Comparison of ENCODE assay signal across 8 cellular contexts in the genomic region with DNA sequence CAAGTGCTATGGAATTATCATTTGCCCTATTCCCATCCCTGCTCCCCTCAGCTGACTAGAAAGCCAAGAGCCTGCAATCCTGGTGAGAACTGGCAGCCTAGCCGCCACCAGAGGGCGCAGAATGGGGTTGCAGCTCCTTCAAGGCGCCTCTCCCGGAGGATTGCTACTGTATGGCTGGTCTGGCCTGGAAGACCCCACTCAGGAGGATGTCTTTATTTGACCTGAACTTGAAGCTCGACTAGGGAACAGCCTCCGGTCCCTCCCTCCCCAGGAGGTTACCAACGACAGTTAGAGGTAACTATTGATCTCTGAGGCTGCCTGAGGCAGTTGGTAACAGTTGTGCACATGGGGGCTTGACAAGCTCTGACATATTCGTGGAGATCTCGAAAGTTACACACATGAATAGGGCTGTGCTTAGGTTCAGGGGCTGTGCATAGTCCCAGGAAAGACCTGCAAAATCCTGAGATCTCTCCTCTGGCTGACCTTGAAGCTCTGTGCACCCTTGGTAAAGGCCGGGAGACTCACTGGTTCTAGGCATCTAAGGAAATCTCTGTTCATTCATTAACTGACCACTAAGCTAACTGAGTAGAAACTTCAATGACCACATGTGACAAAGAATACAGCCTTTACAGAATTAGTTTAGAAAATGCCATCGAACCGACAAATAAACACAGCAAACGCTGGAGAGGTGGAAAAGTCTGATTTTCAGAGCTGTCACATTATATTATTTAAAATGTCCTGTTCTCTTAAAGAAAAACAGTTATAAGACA.
DNase-seq lines count a peak whose midpoint lies in the region; ATAC-seq and TF ChIP-seq lines count a peak whose summit lies in the region.

No MANE protein-coding gene starts in this region.

- DNase-seq in AG09309 (ENCODE audit: low read depth) (peak; percentile 31), NCI-H2107 (lab: John Stamatoyannopoulos, UW) (peak; percentile 21), ecto neural progenitor cell (ENCODE audit: low spot score) (peak; percentile 83), lung microvascular endothelial cell (ENCODE audit: low read depth in 2 of 2) (peak; percentile 77 to 79)
- peak; percentile 56 for DNase-seq in activated CD4-positive, alpha-beta T cell treated with anti-CD3 and anti-CD28 coated beads, Interleukin-2, amount 50 U/mL, for 1 hour
- DNase-seq in stimulated activated CD8-positive, alpha-beta memory T cell treated with anti-CD3 and anti-CD28 coated beads, Interleukin-15, amount 100 ng/mL, for 24 hours (ENCODE audit: low read depth): peak; percentile 41

- TF ChIP-seq CTCF in AG09309 (IDR thresholded peaks at IDR 0.05; ENCODE audit: control insufficient read depth, insufficient read depth, low read depth, low read length, missing control alignments): peak; percentile 98

- ATAC-seq in GM18517 (IDR thresholded peaks at IDR 0.05; ENCODE audit: unreplicated experiment): peak; percentile 85
- ATAC-seq in HG02981 (IDR thresholded peaks at IDR 0.05; ENCODE audit: unreplicated experiment): peak; percentile 85

- no peak overlapping the region for H3K4me3 ChIP-seq in AG09309 (ENCODE audit: control insufficient read depth, low read depth, low read length)

Comparison
In these comparisons a context has a peak if more than half of its experiments do, and no peak if none do; other contexts are left out.
1. DNase-seq: peak in every context shown above with its lines; median percentile 83 in ecto neural progenitor cell; 78 in lung microvascular endothelial cell; 56 in activated CD4-positive, alpha-beta T cell treated with anti-CD3 and anti-CD28 coated beads, Interleukin-2, amount 50 U/mL, for 1 hour; 41 in stimulated activated CD8-positive, alpha-beta memory T cell treated with anti-CD3 and anti-CD28 coated beads, Interleukin-15, amount 100 ng/mL, for 24 hours; 31 in AG09309; 21 in NCI-H2107.